8 cellular contexts compared by ENCODE assay signal in genomic region chr1:228082975-228083870, GRCh38. TPM values are rescaled to one million over a fixed set of nuclear protein-coding genes. Genes with fewer than 3 reads are reported as not detected.
DNase-seq lines count a peak whose midpoint lies in the region; ATAC-seq and TF ChIP-seq lines count a peak whose summit lies in the region.

No MANE protein-coding gene starts in this region.

- no peaks in the 10 kb centered on the region for H3K27me3 ChIP-seq in esophagus (ENCODE audit: control insufficient read depth in 1 of 2, insufficient read depth in 2 of 2, low read length in 2 of 2)

- ATAC-seq in HG03095 (IDR thresholded peaks at IDR 0.05; ENCODE audit: unreplicated experiment), result peak; percentile 14

- H3K4me1 ChIP-seq in esophagus (ENCODE audit: control insufficient read depth in 2 of 2, insufficient read depth in 2 of 2, low read length in 1 of 2), result peaks cover 11 to 28% of the 10 kb centered on the region in 2 donors

- H3K9me3 ChIP-seq in esophagus (ENCODE audit: control insufficient read depth in 2 of 2, insufficient read depth in 1 of 2, low read depth in 1 of 2, low read length in 1 of 2), result no peaks in the 10 kb centered on the region

- peak overlapping the region; percentile 96 to 99 for H3K27ac ChIP-seq in esophagus (ENCODE audit: low read depth in 2 of 2, low read length in 1 of 2)

- POLR2A ChIA-PET in activated CD4-positive, alpha-beta T cell treated with anti-CD3 and anti-CD28 coated beads, Interleukin-2, amount 10 ng/mL, durations not matched to agents 7 days and 5 days (lab: Charles Lee), result no interaction called here

- peaks cover 58% of the 10 kb centered on the region for H3K4me1 Mint-ChIP-seq in activated CD4-positive, alpha-beta T cell treated with anti-CD3 and anti-CD28 coated beads, Interleukin-2, amount 10 ng/mL, durations not matched to agents 7 days and 5 days
- peaks cover 49% of the 10 kb centered on the region for H3K4me1 Mint-ChIP-seq in nephron

- no peaks in the 10 kb centered on the region for H3K9me3 Mint-ChIP-seq in activated CD4-positive, alpha-beta T cell treated with anti-CD3 and anti-CD28 coated beads, Interleukin-2, amount 10 ng/mL, durations not matched to agents 7 days and 5 days
- no peaks in the 10 kb centered on the region for H3K9me3 Mint-ChIP-seq in nephron

- peak overlapping the region; percentile 92 for H3K4me3 Mint-ChIP-seq in activated CD4-positive, alpha-beta T cell treated with anti-CD3 and anti-CD28 coated beads, Interleukin-2, amount 10 ng/mL, durations not matched to agents 7 days and 5 days
- H3K4me3 Mint-ChIP-seq in nephron, result peak overlapping the region; percentile 98 to 99 (median 98)

- 0 to 1% methylated on average over 71 of the region's 71 CpGs for WGBS in esophagus, 2 donors

- no peak for TF ChIP-seq CTCF in nephron (IDR thresholded peaks at IDR 0.05; ENCODE audit: unreplicated experiment in 3 of 3)

- H3K27me3 Mint-ChIP-seq in activated CD4-positive, alpha-beta T cell treated with anti-CD3 and anti-CD28 coated beads, Interleukin-2, amount 10 ng/mL, durations not matched to agents 7 days and 5 days, result no peaks in the 10 kb centered on the region
- no peaks in the 10 kb centered on the region for H3K27me3 Mint-ChIP-seq in nephron (ENCODE audit: low read depth)

- peaks cover 0 to 3% of the 10 kb centered on the region in 2 donors for H3K36me3 ChIP-seq in esophagus (ENCODE audit: control insufficient read depth in 2 of 2, insufficient read depth in 2 of 2, low read length in 1 of 2)

- DNase-seq in NCI-H146 (lab: John Stamatoyannopoulos, UW) (peak; percentile 54), NCI-H146 treated with DMSO at 0.1 percent for 48 hours (lab: John Stamatoyannopoulos, UW; ENCODE audit: unreplicated experiment) (no peak), NCI-H2107 treated with DMSO at 0.1 percent for 48 hours (lab: John Stamatoyannopoulos, UW; ENCODE audit: unreplicated experiment) (no peak), NOMO-1 (lab: John Stamatoyannopoulos, UW; ENCODE audit: unreplicated experiment in 2 of 2) (no peak)
- peak; percentile 51 for DNase-seq in activated CD4-positive, alpha-beta T cell treated with anti-CD3 and anti-CD28 coated beads, Interleukin-2, amount 10 ng/mL, durations not matched to agents 7 days and 5 days

- peak overlapping the region; percentile 93 to 99 for H3K4me3 ChIP-seq in esophagus (ENCODE audit: low read depth in 1 of 2, low read length in 2 of 2)

- H3K36me3 Mint-ChIP-seq in activated CD4-positive, alpha-beta T cell treated with anti-CD3 and anti-CD28 coated beads, Interleukin-2, amount 10 ng/mL, durations not matched to agents 7 days and 5 days (ENCODE audit: low read depth), result peaks cover 41% of the 10 kb centered on the region
- peaks cover 10% of the 10 kb centered on the region for H3K36me3 Mint-ChIP-seq in nephron (ENCODE audit: low read depth)

- peak overlapping the region; percentile 95 for H3K27ac Mint-ChIP-seq in activated CD4-positive, alpha-beta T cell treated with anti-CD3 and anti-CD28 coated beads, Interleukin-2, amount 10 ng/mL, durations not matched to agents 7 days and 5 days
- H3K27ac Mint-ChIP-seq in nephron, result peak overlapping the region; percentile 97 to 99 (median 99)

- CTCF ChIA-PET in activated CD4-positive, alpha-beta T cell treated with anti-CD3 and anti-CD28 coated beads, Interleukin-2, amount 10 ng/mL, durations not matched to agents 7 days and 5 days (lab: Charles Lee), result interaction anchor here (1.0 to 1.5 kb wide), 3 partner anchors 9 to 82 kb away, joined by 3 to 4 read pairs (median 3); no protein-coding TSS in a partner anchor

RNA-seq across cellular contexts. Expression of gene ARF1, which starts 0.7 kb away (rescaled TPM):
- total RNA-seq in activated CD4-positive, alpha-beta T cell treated with anti-CD3 and anti-CD28 coated beads, Interleukin-2, amount 10 ng/mL, durations not matched to agents 7 days and 5 days, result 100 to 1,000 TPM; 267 to 285 TPM
- 100 to 1,000 TPM; 180 to 295 TPM for polyA plus RNA-seq in esophagus

RNA-seq across cellular contexts. Expression of gene C1orf35, which starts 19.9 kb away (rescaled TPM):
- total RNA-seq in activated CD4-positive, alpha-beta T cell treated with anti-CD3 and anti-CD28 coated beads, Interleukin-2, amount 10 ng/mL, durations not matched to agents 7 days and 5 days, result 10 to 100 TPM; 14.4 to 24.4 TPM
- 10 to 100 TPM; 18.4 to 26.0 TPM for polyA plus RNA-seq in esophagus

RNA-seq across cellular contexts. Expression of gene MRPL55, which starts 25.9 kb away (rescaled TPM):
- total RNA-seq in activated CD4-positive, alpha-beta T cell treated with anti-CD3 and anti-CD28 coated beads, Interleukin-2, amount 10 ng/mL, durations not matched to agents 7 days and 5 days, result 10 to 100 TPM; 38.6 to 44.1 TPM
- polyA plus RNA-seq in esophagus, result 10 to 100 TPM; 87.0 to 94.9 TPM

RNA-seq across cellular contexts. Expression of gene GUK1, which starts 56.9 kb away (rescaled TPM):
- total RNA-seq in activated CD4-positive, alpha-beta T cell treated with anti-CD3 and anti-CD28 coated beads, Interleukin-2, amount 10 ng/mL, durations not matched to agents 7 days and 5 days, result 100 to 1,000 TPM; 207 to 260 TPM
- polyA plus RNA-seq in esophagus, result 100 to 1,000 TPM; 299 to 484 TPM

Comparison
In these comparisons a context has a peak if more than half of its experiments do, and no peak if none do; other contexts are left out.
1. DNase-seq: peak in NCI-H146 (single experiment) and activated CD4-positive, alpha-beta T cell treated with anti-CD3 and anti-CD28 coated beads, Interleukin-2, amount 10 ng/mL, durations not matched to agents 7 days and 5 days (single experiment); none in NCI-H146 treated with DMSO at 0.1 percent for 48 hours (single experiment), NCI-H2107 treated with DMSO at 0.1 percent for 48 hours (single experiment) and NOMO-1 (0 of 2).